Comparison of ENCODE assay signal across 21 cellular contexts in the genomic region with DNA sequence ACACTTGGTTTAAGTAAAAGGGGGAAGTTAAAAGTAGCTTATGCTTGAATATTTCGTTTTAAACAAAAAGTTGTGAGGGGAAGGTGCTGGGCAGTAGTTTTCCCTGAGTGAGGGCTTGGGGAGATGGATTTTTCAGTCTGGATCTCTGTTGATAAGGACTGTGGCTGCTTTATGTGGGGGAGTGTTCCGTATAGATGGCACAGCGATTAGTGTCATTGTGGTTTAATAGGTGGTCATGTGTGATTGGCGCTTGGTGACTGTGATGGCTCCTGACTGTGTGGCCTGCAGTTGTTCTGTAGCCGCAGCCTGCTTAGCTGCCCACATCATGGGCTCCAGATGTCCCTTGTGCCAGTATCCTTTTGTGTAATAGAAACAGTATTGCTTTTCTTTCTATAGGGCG.
DNase-seq lines count a peak whose midpoint lies in the region; ATAC-seq and TF ChIP-seq lines count a peak whose summit lies in the region.
"Had no signal": no experiment of that assay in that cellular context is flagged by ENCODE, and none has a peak within 500 bp of the region (broad histone marks: within the 10 kb centered on the region; RNA-seq: fewer than 3 reads in every experiment).

No MANE protein-coding gene starts in this region.

- no peak for DNase-seq in heart left ventricle
- DNase-seq in right cardiac atrium: no peak
- DNase-seq in SJSA1 (ENCODE audit: low read depth in 1 of 2, low spot score in 2 of 2): peak; percentile 45 to 58
- DNase-seq in endothelial cell (ENCODE audit: low spot score): no peak
- DNase-seq in germinal center (ENCODE audit: low spot score): no peak
- no peak for DNase-seq in NCI-H1417 treated with DMSO at 0.1 percent for 48 hours (lab: John Stamatoyannopoulos, UW)
- no peak for DNase-seq in transverse colon
- DNase-seq: activated CD4-positive, alpha-beta T cell treated with anti-CD3 and anti-CD28 coated beads, Interleukin-2, amount 10 ng/mL, durations not matched to agents 24 days and 14 days; activated CD8-positive, alpha-beta memory T cell treated with anti-CD3 and anti-CD28 coated beads, Interleukin-2, amount 50 U/mL, for 4 hours; activated gamma-delta T cell treated with Interleukin-2 at 50 U/mL for 16 hours; DMS153; GM23248; kidney glomerular epithelial cell; MM.1S; NCI-H2029; NCI-H526 treated with DMSO at 0.1 percent for 48 hours; stimulated activated CD4-positive, alpha-beta T cell treated with anti-CD3 and anti-CD28 coated beads, Interleukin-15, amount 100 ng/mL, for 24 hours; stimulated activated naive CD4-positive, alpha-beta T cell treated with Interleukin-2 at 50 U/mL for 16 hours had no signal

- H3K4me3 ChIP-seq in heart left ventricle (no peak overlapping the region), right cardiac atrium (ENCODE audit: low read length) (no peak overlapping the region), SJSA1 (no peak overlapping the region), thymus (ENCODE audit: low read length) (no peak overlapping the region), transverse colon (no peak overlapping the region)
- H3K4me3 ChIP-seq: GM23248, upper lobe of left lung had no signal

- peaks cover 8% of the 10 kb centered on the region for H3K27me3 Mint-ChIP-seq in endothelial cell (ENCODE audit: unreplicated experiment)
- H3K27me3 Mint-ChIP-seq: activated CD4-positive, alpha-beta T cell treated with anti-CD3 and anti-CD28 coated beads, Interleukin-2, amount 10 ng/mL, durations not matched to agents 24 days and 14 days had no signal

- intact Hi-C loops in heart left ventricle (cut with DNase I): no loop called here
- intact Hi-C loops in right cardiac atrium (cut with DNase I): loop anchor here in 1 of 4 donors (5.0 kb wide), 1 partner anchor 228 kb away; no protein-coding TSS in a partner anchor
- intact Hi-C loops in transverse colon (cut with DNase I; ENCODE audit: low total_unique reads): no loop called here

- H3K27ac ChIP-seq in heart left ventricle: peak overlapping the region in 10 of 12 donors; percentile 4 to 94 (median 52)
- H3K27ac ChIP-seq in right cardiac atrium (ENCODE audit: low read length): no peak overlapping the region
- peak overlapping the region; percentile 57 for H3K27ac ChIP-seq in SJSA1
- peak overlapping the region; percentile 55 for H3K27ac ChIP-seq in thymus (ENCODE audit: low read depth)
- H3K27ac ChIP-seq in transverse colon: peak overlapping the region in 1 of 4 donors; percentile 9
- H3K27ac ChIP-seq: C4-2B, GM23248 had no signal

- H3K27ac Mint-ChIP-seq in endothelial cell (ENCODE audit: unreplicated experiment): peak overlapping the region; percentile 9
- H3K27ac Mint-ChIP-seq: activated CD4-positive, alpha-beta T cell treated with anti-CD3 and anti-CD28 coated beads, Interleukin-2, amount 10 ng/mL, durations not matched to agents 24 days and 14 days had no signal

- TF ChIP-seq CTCF in heart left ventricle (IDR thresholded peaks at IDR 0.05): no peak
- no peak for TF ChIP-seq CTCF in endothelial cell (IDR thresholded peaks at IDR 0.05; ENCODE audit: unreplicated experiment)
- no peak for TF ChIP-seq CTCF in transverse colon (IDR thresholded peaks at IDR 0.05)

- H3K27me3 ChIP-seq in heart left ventricle (no peaks in the 10 kb centered on the region), right cardiac atrium (ENCODE audit: control insufficient read depth, insufficient read depth) (no peaks in the 10 kb centered on the region), SJSA1 (replicated peaks) (no peaks in the 10 kb centered on the region), thymus (ENCODE audit: control insufficient read depth, insufficient read depth) (no peaks in the 10 kb centered on the region), transverse colon (no peaks in the 10 kb centered on the region)
- H3K27me3 ChIP-seq: upper lobe of left lung had no signal

- in situ Hi-C loops in transverse colon (cut with MboI; ENCODE audit: low pct_ligation_motif_present in 1 of 4, low pct_unique_long_range_greater_than_20kb in 1 of 4, low sequenced_read_pairs in 3 of 4): no loop called here

- H3K4me1 ChIP-seq in heart left ventricle (peaks cover 4 to 89% (median 58%) of the 10 kb centered on the region in 12 donors), right cardiac atrium (ENCODE audit: control insufficient read depth, insufficient read depth, low read length) (peaks cover 14% of the 10 kb centered on the region), SJSA1 (replicated peaks) (peaks cover 77% of the 10 kb centered on the region), thymus (ENCODE audit: control insufficient read depth, insufficient read depth, low read length) (peaks cover 26% of the 10 kb centered on the region), transverse colon (peaks cover 8 to 43% (median 21%) of the 10 kb centered on the region in 4 donors)

- peaks cover 21% of the 10 kb centered on the region for H3K36me3 Mint-ChIP-seq in endothelial cell (ENCODE audit: low read depth, unreplicated experiment)

- no peak for TF ChIP-seq POLR2A in heart left ventricle (IDR thresholded peaks at IDR 0.05)
- TF ChIP-seq POLR2A in transverse colon (IDR thresholded peaks at IDR 0.05): no peak

- WGBS in heart left ventricle, 4 donors: 65 to 77% (median 72%) methylated on average over 6 of the region's 6 CpGs
- 65% methylated on average over 6 of the region's 6 CpGs for WGBS in right cardiac atrium
- WGBS in thymus: 44% methylated on average over 6 of the region's 6 CpGs
- WGBS in transverse colon (ENCODE audit: low coverage in 1 of 2), 2 donors: 73 to 79% methylated on average over 6 of the region's 6 CpGs

- no peak for ATAC-seq in heart left ventricle
- no peak for ATAC-seq in right cardiac atrium

- no peaks in the 10 kb centered on the region for H3K9me3 Mint-ChIP-seq in endothelial cell (ENCODE audit: unreplicated experiment)
- H3K9me3 Mint-ChIP-seq: activated CD4-positive, alpha-beta T cell treated with anti-CD3 and anti-CD28 coated beads, Interleukin-2, amount 10 ng/mL, durations not matched to agents 24 days and 14 days had no signal

- H3K9me3 ChIP-seq in heart left ventricle (no peaks in the 10 kb centered on the region), right cardiac atrium (ENCODE audit: control insufficient read depth, low read length) (no peaks in the 10 kb centered on the region), SJSA1 (replicated peaks) (no peaks in the 10 kb centered on the region), thymus (ENCODE audit: control insufficient read depth) (no peaks in the 10 kb centered on the region), transverse colon (no peaks in the 10 kb centered on the region)
- H3K9me3 ChIP-seq: upper lobe of left lung had no signal

- H3K36me3 ChIP-seq in heart left ventricle (peaks cover 0 to 3% (median 0%) of the 10 kb centered on the region in 9 donors), SJSA1 (peaks cover 7% of the 10 kb centered on the region; the same call in 1 of the 2 replicates), thymus (ENCODE audit: control insufficient read depth, insufficient read depth) (no peaks in the 10 kb centered on the region), transverse colon (no peaks in the 10 kb centered on the region)
- H3K36me3 ChIP-seq: upper lobe of left lung had no signal

- no peak for TF ChIP-seq EP300 in transverse colon (IDR thresholded peaks at IDR 0.05; ENCODE audit: low read depth)

- peaks cover 55% of the 10 kb centered on the region for H3K4me1 Mint-ChIP-seq in endothelial cell (ENCODE audit: unreplicated experiment)

- H3K4me3 Mint-ChIP-seq in endothelial cell (ENCODE audit: unreplicated experiment): no peak overlapping the region
- H3K4me3 Mint-ChIP-seq: activated CD4-positive, alpha-beta T cell treated with anti-CD3 and anti-CD28 coated beads, Interleukin-2, amount 10 ng/mL, durations not matched to agents 24 days and 14 days had no signal

Comparison
In these comparisons a context has a peak if more than half of its experiments do, and no peak if none do; other contexts are left out.
1. DNase-seq: peak in SJSA1 (2 of 2); none in heart left ventricle (0 of 5), right cardiac atrium (0 of 3), endothelial cell (single experiment), germinal center (single experiment), NCI-H1417 treated with DMSO at 0.1 percent for 48 hours (single experiment) and transverse colon (single experiment).